Comparison of ENCODE assay signal across 16 cellular contexts in the genomic region with DNA sequence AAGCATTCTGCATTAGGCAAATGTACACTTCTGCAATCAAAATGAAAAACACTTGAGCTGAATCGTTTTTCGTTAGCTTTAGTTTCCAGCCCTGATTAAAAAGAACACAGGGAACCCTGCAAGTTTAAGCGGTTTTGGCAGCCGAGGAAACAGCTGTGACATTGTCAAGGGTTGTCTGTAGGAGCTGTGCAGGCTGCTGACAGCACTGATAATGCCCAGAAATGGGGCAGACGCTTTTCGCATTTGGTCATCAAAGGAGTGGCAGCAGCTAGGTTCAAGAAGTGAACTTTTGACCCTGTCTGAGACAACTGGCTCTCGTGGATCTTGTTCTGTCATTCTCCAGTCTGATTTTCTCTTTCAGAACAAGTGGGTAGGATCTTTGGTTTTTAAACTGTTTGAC.
DNase-seq lines count a peak whose midpoint lies in the region; ATAC-seq and TF ChIP-seq lines count a peak whose summit lies in the region.
"Had no signal": no experiment of that assay in that cellular context is flagged by ENCODE, and none has a peak within 500 bp of the region (broad histone marks: within the 10 kb centered on the region; RNA-seq: fewer than 3 reads in every experiment).

No MANE protein-coding gene starts in this region.

- H3K4me3 ChIP-seq in heart right ventricle = peak overlapping the region in 3 of 10 donors; percentile 6 to 10 (median 7)
- no peak overlapping the region for H3K4me3 ChIP-seq in naive thymus-derived CD4-positive, alpha-beta T cell (ENCODE audit: low read length)
- no peak overlapping the region for H3K4me3 ChIP-seq in upper lobe of right lung

- no peak overlapping the region for H3K4me3 Mint-ChIP-seq in naive thymus-derived CD4-positive, alpha-beta T cell
- H3K4me3 Mint-ChIP-seq: endodermal cell, neural crest cell had no signal

- peaks cover 0 to 3% (median 0%) of the 10 kb centered on the region in 11 donors for H3K9me3 Mint-ChIP-seq in naive thymus-derived CD4-positive, alpha-beta T cell
- H3K9me3 Mint-ChIP-seq: endodermal cell, neural crest cell had no signal

- peak overlapping the region; percentile 10 to 76 (median 40) for H3K27ac ChIP-seq in heart right ventricle
- no peak overlapping the region for H3K27ac ChIP-seq in naive thymus-derived CD4-positive, alpha-beta T cell (ENCODE audit: low read depth, low read length)
- no peak overlapping the region for H3K27ac ChIP-seq in upper lobe of right lung
- H3K27ac ChIP-seq: 22Rv1, VCaP had no signal

- H3K9me3 ChIP-seq in heart right ventricle (peaks cover 0 to 7% (median 0%) of the 10 kb centered on the region in 11 donors), upper lobe of right lung (no peaks in the 10 kb centered on the region)
- no peaks in the 10 kb centered on the region for H3K9me3 ChIP-seq in naive thymus-derived CD4-positive, alpha-beta T cell (ENCODE audit: control insufficient read depth in 2 of 3, low read length in 3 of 3)

- CTCF ChIA-PET in naive thymus-derived CD4-positive, alpha-beta T cell (lab: Charles Lee) = no interaction called here

- intact Hi-C loops in heart right ventricle (cut with DNase I) (loop anchor here in 1 of 10 donors (10.0 kb wide), 1 partner anchor 294 kb away; no protein-coding TSS in a partner anchor), upper lobe of right lung (cut with DNase I) (no loop called here)
- intact Hi-C loops in naive thymus-derived CD4-positive, alpha-beta T cell (cut with micrococcal nuclease) = no loop called here

- H3K27me3 Mint-ChIP-seq in naive thymus-derived CD4-positive, alpha-beta T cell = peaks cover 23 to 51% (median 30%) of the 10 kb centered on the region in 5 donors

- 4 to 8% methylated on average over 7 of the region's 7 CpGs for WGBS in heart right ventricle, 2 donors

- peaks cover 0 to 4% (median 2%) of the 10 kb centered on the region in 7 donors for H3K4me1 Mint-ChIP-seq in naive thymus-derived CD4-positive, alpha-beta T cell
- H3K4me1 Mint-ChIP-seq: neural crest cell had no signal

- H3K4me1 ChIP-seq in heart right ventricle (peaks cover 0 to 68% (median 45%) of the 10 kb centered on the region in 9 donors), upper lobe of right lung (peaks cover 18% of the 10 kb centered on the region)
- no peaks in the 10 kb centered on the region for H3K4me1 ChIP-seq in naive thymus-derived CD4-positive, alpha-beta T cell (ENCODE audit: control insufficient read depth in 2 of 2, insufficient read depth in 2 of 2, low read length in 2 of 2)

- H3K27me3 ChIP-seq in heart right ventricle (no peaks in the 10 kb centered on the region), upper lobe of right lung (no peaks in the 10 kb centered on the region)
- no peaks in the 10 kb centered on the region for H3K27me3 ChIP-seq in naive thymus-derived CD4-positive, alpha-beta T cell (ENCODE audit: control insufficient read depth in 2 of 2, insufficient read depth in 2 of 2, low read length in 2 of 2)

- ATAC-seq in heart right ventricle = peak; percentile 74 to 93 (median 84)
- peak; percentile 48 for ATAC-seq in naive thymus-derived CD4-positive, alpha-beta T cell
- peak; percentile 63 for ATAC-seq in upper lobe of right lung
- ATAC-seq in HG03460 (IDR thresholded peaks at IDR 0.05; ENCODE audit: unreplicated experiment) = no peak

- no peak overlapping the region for H3K27ac Mint-ChIP-seq in naive thymus-derived CD4-positive, alpha-beta T cell
- H3K27ac Mint-ChIP-seq: endodermal cell had no signal

- POLR2A ChIA-PET in naive thymus-derived CD4-positive, alpha-beta T cell (lab: Charles Lee) = no interaction called here

- no peaks in the 10 kb centered on the region for H3K36me3 Mint-ChIP-seq in naive thymus-derived CD4-positive, alpha-beta T cell

- DNase-seq in NCI-H748 (lab: John Stamatoyannopoulos, UW; ENCODE audit: unreplicated experiment) = peak; percentile 34
- DNase-seq in NCI-H748 treated with DMSO at 0.1 percent for 48 hours (lab: John Stamatoyannopoulos, UW) = no peak
- DNase-seq in heart right ventricle = peak; percentile 55 to 70
- no peak for DNase-seq in naive thymus-derived CD4-positive, alpha-beta T cell
- no peak for DNase-seq in upper lobe of right lung
- DNase-seq in NCI-H2227 treated with DMSO at 0.1 percent for 48 hours (lab: John Stamatoyannopoulos, UW) = no peak
- DNase-seq in LoVo (ENCODE audit: low spot score) = no peak
- DNase-seq: amniotic stem cell; endodermal cell; MM.1S; NCI-H345; stimulated activated CD4-positive, alpha-beta T cell treated with anti-CD3 and anti-CD28 coated beads, Interleukin-4, amount 100 ng/mL, for 24 hours had no signal

- no peak for TF ChIP-seq CTCF in heart right ventricle (IDR thresholded peaks at IDR 0.05)
- TF ChIP-seq CTCF in upper lobe of right lung (IDR thresholded peaks at IDR 0.05) = no peak

- no peaks in the 10 kb centered on the region for H3K36me3 ChIP-seq in heart right ventricle
- H3K36me3 ChIP-seq in naive thymus-derived CD4-positive, alpha-beta T cell (ENCODE audit: control insufficient read depth in 2 of 3, insufficient read depth in 3 of 3, low read length in 3 of 3) = no peaks in the 10 kb centered on the region
- no peaks in the 10 kb centered on the region for H3K36me3 ChIP-seq in upper lobe of right lung

Comparison
In these comparisons a context has a peak if more than half of its experiments do, and no peak if none do; other contexts are left out.
1. DNase-seq: peak in NCI-H748 (single experiment) and heart right ventricle (2 of 2); none in NCI-H748 treated with DMSO at 0.1 percent for 48 hours (single experiment), naive thymus-derived CD4-positive, alpha-beta T cell (0 of 9), upper lobe of right lung (single experiment), NCI-H2227 treated with DMSO at 0.1 percent for 48 hours (single experiment) and LoVo (single experiment).
2. H3K27ac ChIP-seq: peak in heart right ventricle (10 of 10); none in naive thymus-derived CD4-positive, alpha-beta T cell (single experiment) and upper lobe of right lung (single experiment).